21 cellular contexts compared by ENCODE assay signal in genomic region chr6:135397172-135397952, GRCh38.
DNase-seq lines count a peak whose midpoint lies in the region; ATAC-seq and TF ChIP-seq lines count a peak whose summit lies in the region.
"Had no signal": no experiment of that assay in that cellular context is flagged by ENCODE, and none has a peak within 500 bp of the region (broad histone marks: within the 10 kb centered on the region; RNA-seq: fewer than 3 reads in every experiment).

No MANE protein-coding gene starts in this region.

- H3K4me3 ChIP-seq in HL-60 (replicated peaks; ENCODE audit: insufficient read depth, low read length) = no peak overlapping the region
- H3K4me3 ChIP-seq: GM12878, SJCRH30 had no signal

- no peak for TF ChIP-seq CTCF in HL-60 (IDR thresholded peaks at IDR 0.05; ENCODE audit: insufficient read depth, low read length)

- H3K27me3 ChIP-seq in HL-60 (ENCODE audit: insufficient read depth, poor library complexity, severe bottlenecking) = no peaks in the 10 kb centered on the region
- H3K27me3 ChIP-seq: SJCRH30 had no signal

- no peak for ATAC-seq in HG03439 (IDR thresholded peaks at IDR 0.05; ENCODE audit: unreplicated experiment)
- ATAC-seq: CD8-positive, alpha-beta T cell; GM12878 had no signal

- peak overlapping the region; percentile 86 for H3K27ac ChIP-seq in HL-60 (replicated peaks)
- H3K27ac ChIP-seq: SJCRH30 had no signal

- peak; percentile 97 for DNase-seq in AML-193 (lab: John Stamatoyannopoulos, UW)
- peak; percentile 72 to 79 for DNase-seq in HL-60 (ENCODE audit: low read depth in 1 of 2, low spot score in 1 of 2)
- peak; percentile 100 for DNase-seq in NCI-H526 treated with DMSO at 0.1 percent for 48 hours (lab: John Stamatoyannopoulos, UW)
- DNase-seq in SKM-1 (lab: John Stamatoyannopoulos, UW; ENCODE audit: unreplicated experiment) = peak; percentile 19
- no peak for DNase-seq in activated effector memory CD4-positive, alpha-beta T cell treated with Interleukin-2 at 50 U/mL for 16 hours
- no peak for DNase-seq in NCI-H2196 (lab: John Stamatoyannopoulos, UW; ENCODE audit: unreplicated experiment)
- DNase-seq in hepatic stellate cell (ENCODE audit: low spot score) = no peak
- DNase-seq: 8988T; CD8-positive, alpha-beta T cell; DND-41; HFFc6; Kasumi-1; MM.1S; NCI-H1436; NCI-H2029 treated with DMSO at 0.1 percent for 48 hours; NCI-H2171 treated with DMSO at 0.1 percent for 48 hours; NCI-H510A; RPMI8226; SJCRH30 had no signal

Comparison
In these comparisons a context has a peak if more than half of its experiments do, and no peak if none do; other contexts are left out.
1. DNase-seq: peak in AML-193 (2 of 2), HL-60 (2 of 2), NCI-H526 treated with DMSO at 0.1 percent for 48 hours (single experiment) and SKM-1 (single experiment); none in activated effector memory CD4-positive, alpha-beta T cell treated with Interleukin-2 at 50 U/mL for 16 hours (single experiment), NCI-H2196 (single experiment) and hepatic stellate cell (single experiment).